2 cellular contexts compared by ENCODE assay signal in the genomic region with DNA sequence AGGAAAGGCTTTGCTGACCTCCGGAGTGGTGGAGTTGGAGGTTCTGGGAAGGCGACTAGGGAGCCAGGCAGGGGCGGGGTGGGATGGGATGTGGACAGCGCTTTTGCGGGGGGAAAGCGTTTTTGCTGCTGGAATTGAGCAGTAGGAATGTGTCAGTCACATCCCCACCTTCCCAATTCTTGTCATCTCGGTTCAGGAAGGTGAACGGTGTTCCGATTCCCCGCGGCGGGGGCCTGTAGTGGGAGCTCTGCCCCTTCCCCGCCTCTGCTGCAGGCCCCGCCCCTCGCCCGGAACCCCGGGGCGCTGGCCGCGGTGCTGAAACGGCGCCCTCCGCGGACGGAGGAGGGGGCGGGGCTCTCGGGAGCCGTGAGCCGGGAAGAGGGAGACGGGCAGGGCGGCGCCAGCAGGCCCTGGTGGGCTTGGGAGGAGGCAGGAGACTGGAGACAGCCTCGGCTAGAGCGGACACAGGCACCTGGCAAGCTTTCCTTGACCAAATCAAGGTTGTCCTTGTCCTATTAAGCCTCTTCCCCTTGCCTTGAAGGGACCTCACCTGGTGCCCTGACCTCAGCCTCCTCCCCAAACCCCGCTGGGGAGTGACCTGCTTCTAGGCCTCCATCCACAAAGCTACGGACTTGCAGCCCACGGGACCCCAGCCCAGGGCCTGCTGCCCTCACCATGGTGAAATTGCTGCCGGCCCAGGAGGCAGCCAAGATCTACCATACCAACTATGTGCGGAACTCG.
TF ChIP-seq lines count a peak whose summit lies in the region.

A gene (plus strand): TSS at position 357 of the 741 bp plus-strand sequence. CDS start 319 bp downstream, at position 676.

TF ChIP-seq in SK-N-SH, 30 proteins besides CTCF, POLR2A, EP300 and RAD21 (continued from another document):
- TF ChIP-seq, protein P1, sequence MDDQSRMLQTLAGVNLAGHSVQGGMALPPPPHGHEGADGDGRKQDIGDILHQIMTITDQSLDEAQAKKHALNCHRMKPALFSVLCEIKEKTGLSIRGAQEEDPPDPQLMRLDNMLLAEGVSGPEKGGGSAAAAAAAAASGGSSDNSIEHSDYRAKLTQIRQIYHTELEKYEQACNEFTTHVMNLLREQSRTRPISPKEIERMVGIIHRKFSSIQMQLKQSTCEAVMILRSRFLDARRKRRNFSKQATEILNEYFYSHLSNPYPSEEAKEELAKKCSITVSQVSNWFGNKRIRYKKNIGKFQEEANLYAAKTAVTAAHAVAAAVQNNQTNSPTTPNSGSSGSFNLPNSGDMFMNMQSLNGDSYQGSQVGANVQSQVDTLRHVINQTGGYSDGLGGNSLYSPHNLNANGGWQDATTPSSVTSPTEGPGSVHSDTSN (IDR thresholded peaks at IDR 0.05), result no peak
- TF ChIP-seq, protein P2, sequence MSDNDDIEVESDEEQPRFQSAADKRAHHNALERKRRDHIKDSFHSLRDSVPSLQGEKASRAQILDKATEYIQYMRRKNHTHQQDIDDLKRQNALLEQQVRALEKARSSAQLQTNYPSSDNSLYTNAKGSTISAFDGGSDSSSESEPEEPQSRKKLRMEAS (IDR thresholded peaks at IDR 0.05; ENCODE audit: low read depth), result no peak
- TF ChIP-seq, protein P3, sequence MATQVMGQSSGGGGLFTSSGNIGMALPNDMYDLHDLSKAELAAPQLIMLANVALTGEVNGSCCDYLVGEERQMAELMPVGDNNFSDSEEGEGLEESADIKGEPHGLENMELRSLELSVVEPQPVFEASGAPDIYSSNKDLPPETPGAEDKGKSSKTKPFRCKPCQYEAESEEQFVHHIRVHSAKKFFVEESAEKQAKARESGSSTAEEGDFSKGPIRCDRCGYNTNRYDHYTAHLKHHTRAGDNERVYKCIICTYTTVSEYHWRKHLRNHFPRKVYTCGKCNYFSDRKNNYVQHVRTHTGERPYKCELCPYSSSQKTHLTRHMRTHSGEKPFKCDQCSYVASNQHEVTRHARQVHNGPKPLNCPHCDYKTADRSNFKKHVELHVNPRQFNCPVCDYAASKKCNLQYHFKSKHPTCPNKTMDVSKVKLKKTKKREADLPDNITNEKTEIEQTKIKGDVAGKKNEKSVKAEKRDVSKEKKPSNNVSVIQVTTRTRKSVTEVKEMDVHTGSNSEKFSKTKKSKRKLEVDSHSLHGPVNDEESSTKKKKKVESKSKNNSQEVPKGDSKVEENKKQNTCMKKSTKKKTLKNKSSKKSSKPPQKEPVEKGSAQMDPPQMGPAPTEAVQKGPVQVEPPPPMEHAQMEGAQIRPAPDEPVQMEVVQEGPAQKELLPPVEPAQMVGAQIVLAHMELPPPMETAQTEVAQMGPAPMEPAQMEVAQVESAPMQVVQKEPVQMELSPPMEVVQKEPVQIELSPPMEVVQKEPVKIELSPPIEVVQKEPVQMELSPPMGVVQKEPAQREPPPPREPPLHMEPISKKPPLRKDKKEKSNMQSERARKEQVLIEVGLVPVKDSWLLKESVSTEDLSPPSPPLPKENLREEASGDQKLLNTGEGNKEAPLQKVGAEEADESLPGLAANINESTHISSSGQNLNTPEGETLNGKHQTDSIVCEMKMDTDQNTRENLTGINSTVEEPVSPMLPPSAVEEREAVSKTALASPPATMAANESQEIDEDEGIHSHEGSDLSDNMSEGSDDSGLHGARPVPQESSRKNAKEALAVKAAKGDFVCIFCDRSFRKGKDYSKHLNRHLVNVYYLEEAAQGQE (IDR thresholded peaks at IDR 0.05; ENCODE audit: low read depth, low read length), result peak; percentile 98
- TF ChIP-seq GABPA (IDR thresholded peaks at IDR 0.05; ENCODE audit: low read depth), result no peak
- TF ChIP-seq EZH2phosphoT487 (IDR thresholded peaks at IDR 0.05; ENCODE audit: borderline replicate concordance, low read depth), result no peak
- TF ChIP-seq TAF1 (IDR thresholded peaks at IDR 0.05; ENCODE audit: borderline replicate concordance, low read depth, low read length), result no peak

TF ChIP-seq in K562, 482 proteins besides CTCF, POLR2A, EP300 and RAD21 (continues in another document):
- TF ChIP-seq, protein P4, sequence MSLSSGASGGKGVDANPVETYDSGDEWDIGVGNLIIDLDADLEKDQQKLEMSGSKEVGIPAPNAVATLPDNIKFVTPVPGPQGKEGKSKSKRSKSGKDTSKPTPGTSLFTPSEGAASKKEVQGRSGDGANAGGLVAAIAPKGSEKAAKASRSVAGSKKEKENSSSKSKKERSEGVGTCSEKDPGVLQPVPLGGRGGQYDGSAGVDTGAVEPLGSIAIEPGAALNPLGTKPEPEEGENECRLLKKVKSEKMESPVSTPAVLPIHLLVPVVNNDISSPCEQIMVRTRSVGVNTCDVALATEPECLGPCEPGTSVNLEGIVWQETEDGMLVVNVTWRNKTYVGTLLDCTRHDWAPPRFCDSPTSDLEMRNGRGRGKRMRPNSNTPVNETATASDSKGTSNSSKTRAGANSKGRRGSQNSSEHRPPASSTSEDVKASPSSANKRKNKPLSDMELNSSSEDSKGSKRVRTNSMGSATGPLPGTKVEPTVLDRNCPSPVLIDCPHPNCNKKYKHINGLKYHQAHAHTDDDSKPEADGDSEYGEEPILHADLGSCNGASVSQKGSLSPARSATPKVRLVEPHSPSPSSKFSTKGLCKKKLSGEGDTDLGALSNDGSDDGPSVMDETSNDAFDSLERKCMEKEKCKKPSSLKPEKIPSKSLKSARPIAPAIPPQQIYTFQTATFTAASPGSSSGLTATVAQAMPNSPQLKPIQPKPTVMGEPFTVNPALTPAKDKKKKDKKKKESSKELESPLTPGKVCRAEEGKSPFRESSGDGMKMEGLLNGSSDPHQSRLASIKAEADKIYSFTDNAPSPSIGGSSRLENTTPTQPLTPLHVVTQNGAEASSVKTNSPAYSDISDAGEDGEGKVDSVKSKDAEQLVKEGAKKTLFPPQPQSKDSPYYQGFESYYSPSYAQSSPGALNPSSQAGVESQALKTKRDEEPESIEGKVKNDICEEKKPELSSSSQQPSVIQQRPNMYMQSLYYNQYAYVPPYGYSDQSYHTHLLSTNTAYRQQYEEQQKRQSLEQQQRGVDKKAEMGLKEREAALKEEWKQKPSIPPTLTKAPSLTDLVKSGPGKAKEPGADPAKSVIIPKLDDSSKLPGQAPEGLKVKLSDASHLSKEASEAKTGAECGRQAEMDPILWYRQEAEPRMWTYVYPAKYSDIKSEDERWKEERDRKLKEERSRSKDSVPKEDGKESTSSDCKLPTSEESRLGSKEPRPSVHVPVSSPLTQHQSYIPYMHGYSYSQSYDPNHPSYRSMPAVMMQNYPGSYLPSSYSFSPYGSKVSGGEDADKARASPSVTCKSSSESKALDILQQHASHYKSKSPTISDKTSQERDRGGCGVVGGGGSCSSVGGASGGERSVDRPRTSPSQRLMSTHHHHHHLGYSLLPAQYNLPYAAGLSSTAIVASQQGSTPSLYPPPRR (CRISPR knock-in tag; IDR thresholded peaks at IDR 0.05; ENCODE audit: borderline replicate concordance), result no peak
- TF ChIP-seq ZNF12 (CRISPR knock-in tag; IDR thresholded peaks at IDR 0.05) (0 out of 2 replicates have a peak, but pooled peaks have one; percentile 65), PRMT5 (CRISPR knock-in tag; IDR thresholded peaks at IDR 0.05) (peak; percentile 97), WHSC1 (IDR thresholded peaks at IDR 0.05; ENCODE audit: low read length) (no peak), ZNF764 (CRISPR knock-in tag; IDR thresholded peaks at IDR 0.05; ENCODE audit: low read depth) (no peak), ZNF124 (CRISPR knock-in tag; IDR thresholded peaks at IDR 0.05) (peak; percentile 74; the same call in 1 of the 2 replicates), ZNF766 (CRISPR knock-in tag; conservative IDR thresholded peaks at IDR 0.05) (peak; percentile 88), NR3C1 (CRISPR knock-in tag; IDR thresholded peaks at IDR 0.05) (peak; percentile 97), HDAC1 (IDR thresholded peaks at IDR 0.05) (peak in 1 of 2 experiments; percentile 77; a peak in 2 of 4 replicates), MIER1 (IDR thresholded peaks at IDR 0.05; ENCODE audit: low read depth) (peak; percentile 98), DMBX1 (CRISPR knock-in tag; IDR thresholded peaks at IDR 0.05; ENCODE audit: borderline replicate concordance) (peak; percentile 75), CHCHD3 (CRISPR knock-in tag; IDR thresholded peaks at IDR 0.05) (no peak), ZBTB8A (IDR thresholded peaks at IDR 0.05; ENCODE audit: partially characterized antibody) (no peak), ZBTB1 (CRISPR knock-in tag; IDR thresholded peaks at IDR 0.05; ENCODE audit: borderline replicate concordance, low read depth) (peak; percentile 76), ZFX (CRISPR knock-in tag; IDR thresholded peaks at IDR 0.05) (peak; percentile 19; the same call in 1 of the 2 replicates), IRF2 (CRISPR knock-in tag; IDR thresholded peaks at IDR 0.05) (0 out of 2 replicates have a peak, but pooled peaks have one; percentile 64), ESRRB (CRISPR knock-in tag; IDR thresholded peaks at IDR 0.05; ENCODE audit: borderline replicate concordance) (no peak)
- TF ChIP-seq, protein P5, sequence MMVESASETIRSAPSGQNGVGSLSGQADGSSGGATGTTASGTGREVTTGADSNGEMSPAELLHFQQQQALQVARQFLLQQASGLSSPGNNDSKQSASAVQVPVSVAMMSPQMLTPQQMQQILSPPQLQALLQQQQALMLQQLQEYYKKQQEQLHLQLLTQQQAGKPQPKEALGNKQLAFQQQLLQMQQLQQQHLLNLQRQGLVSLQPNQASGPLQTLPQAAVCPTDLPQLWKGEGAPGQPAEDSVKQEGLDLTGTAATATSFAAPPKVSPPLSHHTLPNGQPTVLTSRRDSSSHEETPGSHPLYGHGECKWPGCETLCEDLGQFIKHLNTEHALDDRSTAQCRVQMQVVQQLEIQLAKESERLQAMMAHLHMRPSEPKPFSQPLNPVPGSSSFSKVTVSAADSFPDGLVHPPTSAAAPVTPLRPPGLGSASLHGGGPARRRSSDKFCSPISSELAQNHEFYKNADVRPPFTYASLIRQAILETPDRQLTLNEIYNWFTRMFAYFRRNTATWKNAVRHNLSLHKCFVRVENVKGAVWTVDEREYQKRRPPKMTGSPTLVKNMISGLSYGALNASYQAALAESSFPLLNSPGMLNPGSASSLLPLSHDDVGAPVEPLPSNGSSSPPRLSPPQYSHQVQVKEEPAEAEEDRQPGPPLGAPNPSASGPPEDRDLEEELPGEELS (CRISPR knock-in tag; IDR thresholded peaks at IDR 0.05; ENCODE audit: borderline replicate concordance), result peak; percentile 82
- TF ChIP-seq, protein P6, sequence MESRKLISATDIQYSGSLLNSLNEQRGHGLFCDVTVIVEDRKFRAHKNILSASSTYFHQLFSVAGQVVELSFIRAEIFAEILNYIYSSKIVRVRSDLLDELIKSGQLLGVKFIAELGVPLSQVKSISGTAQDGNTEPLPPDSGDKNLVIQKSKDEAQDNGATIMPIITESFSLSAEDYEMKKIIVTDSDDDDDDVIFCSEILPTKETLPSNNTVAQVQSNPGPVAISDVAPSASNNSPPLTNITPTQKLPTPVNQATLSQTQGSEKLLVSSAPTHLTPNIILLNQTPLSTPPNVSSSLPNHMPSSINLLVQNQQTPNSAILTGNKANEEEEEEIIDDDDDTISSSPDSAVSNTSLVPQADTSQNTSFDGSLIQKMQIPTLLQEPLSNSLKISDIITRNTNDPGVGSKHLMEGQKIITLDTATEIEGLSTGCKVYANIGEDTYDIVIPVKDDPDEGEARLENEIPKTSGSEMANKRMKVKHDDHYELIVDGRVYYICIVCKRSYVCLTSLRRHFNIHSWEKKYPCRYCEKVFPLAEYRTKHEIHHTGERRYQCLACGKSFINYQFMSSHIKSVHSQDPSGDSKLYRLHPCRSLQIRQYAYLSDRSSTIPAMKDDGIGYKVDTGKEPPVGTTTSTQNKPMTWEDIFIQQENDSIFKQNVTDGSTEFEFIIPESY (CRISPR knock-in tag; IDR thresholded peaks at IDR 0.05), result peak; percentile 69; the same call in 1 of the 2 replicates
- TF ChIP-seq, protein P7, sequence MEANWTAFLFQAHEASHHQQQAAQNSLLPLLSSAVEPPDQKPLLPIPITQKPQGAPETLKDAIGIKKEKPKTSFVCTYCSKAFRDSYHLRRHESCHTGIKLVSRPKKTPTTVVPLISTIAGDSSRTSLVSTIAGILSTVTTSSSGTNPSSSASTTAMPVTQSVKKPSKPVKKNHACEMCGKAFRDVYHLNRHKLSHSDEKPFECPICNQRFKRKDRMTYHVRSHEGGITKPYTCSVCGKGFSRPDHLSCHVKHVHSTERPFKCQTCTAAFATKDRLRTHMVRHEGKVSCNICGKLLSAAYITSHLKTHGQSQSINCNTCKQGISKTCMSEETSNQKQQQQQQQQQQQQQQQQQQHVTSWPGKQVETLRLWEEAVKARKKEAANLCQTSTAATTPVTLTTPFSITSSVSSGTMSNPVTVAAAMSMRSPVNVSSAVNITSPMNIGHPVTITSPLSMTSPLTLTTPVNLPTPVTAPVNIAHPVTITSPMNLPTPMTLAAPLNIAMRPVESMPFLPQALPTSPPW (CRISPR knock-in tag; IDR thresholded peaks at IDR 0.05), result peak; percentile 88
- TF ChIP-seq, protein P8, sequence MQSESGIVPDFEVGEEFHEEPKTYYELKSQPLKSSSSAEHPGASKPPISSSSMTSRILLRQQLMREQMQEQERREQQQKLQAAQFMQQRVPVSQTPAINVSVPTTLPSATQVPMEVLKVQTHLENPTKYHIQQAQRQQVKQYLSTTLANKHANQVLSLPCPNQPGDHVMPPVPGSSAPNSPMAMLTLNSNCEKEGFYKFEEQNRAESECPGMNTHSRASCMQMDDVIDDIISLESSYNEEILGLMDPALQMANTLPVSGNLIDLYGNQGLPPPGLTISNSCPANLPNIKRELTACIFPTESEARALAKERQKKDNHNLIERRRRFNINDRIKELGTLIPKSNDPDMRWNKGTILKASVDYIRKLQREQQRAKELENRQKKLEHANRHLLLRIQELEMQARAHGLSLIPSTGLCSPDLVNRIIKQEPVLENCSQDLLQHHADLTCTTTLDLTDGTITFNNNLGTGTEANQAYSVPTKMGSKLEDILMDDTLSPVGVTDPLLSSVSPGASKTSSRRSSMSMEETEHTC (IDR thresholded peaks at IDR 0.05), result no peak
- TF ChIP-seq, protein P9, sequence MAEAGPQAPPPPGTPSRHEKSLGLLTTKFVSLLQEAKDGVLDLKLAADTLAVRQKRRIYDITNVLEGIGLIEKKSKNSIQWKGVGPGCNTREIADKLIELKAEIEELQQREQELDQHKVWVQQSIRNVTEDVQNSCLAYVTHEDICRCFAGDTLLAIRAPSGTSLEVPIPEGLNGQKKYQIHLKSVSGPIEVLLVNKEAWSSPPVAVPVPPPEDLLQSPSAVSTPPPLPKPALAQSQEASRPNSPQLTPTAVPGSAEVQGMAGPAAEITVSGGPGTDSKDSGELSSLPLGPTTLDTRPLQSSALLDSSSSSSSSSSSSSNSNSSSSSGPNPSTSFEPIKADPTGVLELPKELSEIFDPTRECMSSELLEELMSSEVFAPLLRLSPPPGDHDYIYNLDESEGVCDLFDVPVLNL (CRISPR knock-in tag; IDR thresholded peaks at IDR 0.05; ENCODE audit: low read depth), result peak; percentile 79; the same call in 1 of the 2 replicates
